In the genomic region with DNA sequence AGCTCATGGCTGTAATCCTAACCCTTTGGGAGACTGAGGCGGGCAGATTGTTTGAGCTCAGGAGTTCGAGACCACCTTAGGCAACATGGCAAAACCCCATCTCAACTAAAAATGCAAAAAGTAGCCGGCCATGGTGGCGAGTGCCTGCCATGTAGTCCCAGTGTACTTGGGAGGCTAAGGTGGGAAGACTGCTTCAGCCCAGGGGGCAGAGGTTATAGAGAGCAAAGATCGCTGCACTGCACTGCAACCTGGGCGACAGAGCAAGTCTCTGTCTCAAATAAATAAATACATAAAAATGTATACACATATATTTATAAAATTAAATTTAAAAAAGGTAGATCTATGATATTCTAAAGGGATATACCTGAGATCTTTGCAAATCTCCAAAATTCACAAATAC, we compare ENCODE assay signal across 27 cellular contexts.
"Had no signal": no experiment of that assay in that cellular context is flagged by ENCODE, and none has a peak within 500 bp of the region (broad histone marks: within the 10 kb centered on the region; RNA-seq: fewer than 3 reads in every experiment).

No MANE protein-coding gene starts in this region.

- H3K4me3 ChIP-seq: dorsolateral prefrontal cortex, esophagus muscularis mucosa, gastrocnemius medialis, heart right ventricle, left lung, lower lobe of right lung, psoas muscle, suprapubic skin, thyroid gland, upper lobe of left lung, vagina had no signal

- ATAC-seq: gastrocnemius medialis; heart right ventricle; left lung; lower lobe of right lung; natural killer cell treated with Interleukin-12 subunit alpha and Interleukin-12 subunit beta and Interleukin-15 and Interleukin-18, amount 100 ng/mL, for 72 hours; psoas muscle; stimulated activated naive CD8-positive, alpha-beta T cell treated with anti-CD3 and anti-CD28 coated beads, Interleukin-15, Interleukin-2, amounts not matched to agents 100 U/mL and 50 U/mL, for 24 hours had no signal

- H3K36me3 Mint-ChIP-seq: natural killer cell treated with Interleukin-12 subunit alpha and Interleukin-12 subunit beta and Interleukin-15 and Interleukin-18, amount 100 ng/mL, for 72 hours had no signal

- H3K9ac ChIP-seq: parathyroid adenoma had no signal

- H2AFZ ChIP-seq: parathyroid adenoma had no signal

- H3K27ac ChIP-seq: epithelial cell of prostate, esophagus muscularis mucosa, gastrocnemius medialis, heart right ventricle, left lung, lower lobe of right lung, parathyroid adenoma, psoas muscle, suprapubic skin, thyroid gland, upper lobe of left lung, vagina had no signal

- H3K4me1 ChIP-seq: left lung, lower lobe of right lung, psoas muscle, suprapubic skin, thyroid gland, upper lobe of left lung, vagina had no signal

- H3K4me3 Mint-ChIP-seq: memory B cell; natural killer cell treated with Interleukin-12 subunit alpha and Interleukin-12 subunit beta and Interleukin-15 and Interleukin-18, amount 100 ng/mL, for 72 hours had no signal

- H3K27me3 ChIP-seq: dorsolateral prefrontal cortex, esophagus muscularis mucosa, gastrocnemius medialis, heart right ventricle, left lung, suprapubic skin, thyroid gland, upper lobe of left lung, vagina had no signal

- H3K27me3 Mint-ChIP-seq: memory B cell; natural killer cell treated with Interleukin-12 subunit alpha and Interleukin-12 subunit beta and Interleukin-15 and Interleukin-18, amount 100 ng/mL, for 72 hours had no signal

- H3K27ac Mint-ChIP-seq: memory B cell had no signal

- H3K9me3 ChIP-seq: esophagus muscularis mucosa, gastrocnemius medialis, heart right ventricle, left lung, lower lobe of right lung, psoas muscle, suprapubic skin, thyroid gland, upper lobe of left lung, vagina had no signal

- H3K9me3 Mint-ChIP-seq: memory B cell; natural killer cell treated with Interleukin-12 subunit alpha and Interleukin-12 subunit beta and Interleukin-15 and Interleukin-18, amount 100 ng/mL, for 72 hours had no signal

- FAIRE-seq: endometrium, islet of Langerhans, small intestine had no signal

- DNase-seq: cortex of kidney; dorsolateral prefrontal cortex; effector CD8-positive, alpha-beta T cell; gastrocnemius medialis; heart right ventricle; hypothalamus; kidney glomerular epithelial cell; left lung; lower lobe of right lung; midbrain; occipital lobe; psoas muscle; retina; small intestine; stimulated activated CD4-positive, alpha-beta T cell treated with anti-CD3 and anti-CD28 coated beads, Interleukin-12 subunit alpha, Interleukin-12 subunit beta, amount 100 ng/mL, for 4 hours; stimulated activated naive CD8-positive, alpha-beta T cell treated with anti-CD3 and anti-CD28 coated beads, Interleukin-15, Interleukin-2, amounts not matched to agents 100 U/mL and 50 U/mL, for 24 hours; thyroid gland had no signal
